In genomic region chr9:136236471-136237410, GRCh38 we compare ENCODE assay signal across 6 cellular contexts. TPM values are rescaled to one million over a fixed set of nuclear protein-coding genes. Genes with fewer than 3 reads are reported as not detected.
"Had no signal": no experiment of that assay in that cellular context is flagged by ENCODE, and none has a peak within 500 bp of the region (broad histone marks: within the 10 kb centered on the region; RNA-seq: fewer than 3 reads in every experiment).

No MANE protein-coding gene starts in this region.

RNA-seq across cellular contexts. Expression of gene LHX3, which starts 31.8 kb away (rescaled TPM):
- total RNA-seq: GM23338, H1, H9, HFFc6, HT1080 had no signal
- polyA plus RNA-seq: IgD-negative memory B cell had no signal
